In the genomic region with DNA sequence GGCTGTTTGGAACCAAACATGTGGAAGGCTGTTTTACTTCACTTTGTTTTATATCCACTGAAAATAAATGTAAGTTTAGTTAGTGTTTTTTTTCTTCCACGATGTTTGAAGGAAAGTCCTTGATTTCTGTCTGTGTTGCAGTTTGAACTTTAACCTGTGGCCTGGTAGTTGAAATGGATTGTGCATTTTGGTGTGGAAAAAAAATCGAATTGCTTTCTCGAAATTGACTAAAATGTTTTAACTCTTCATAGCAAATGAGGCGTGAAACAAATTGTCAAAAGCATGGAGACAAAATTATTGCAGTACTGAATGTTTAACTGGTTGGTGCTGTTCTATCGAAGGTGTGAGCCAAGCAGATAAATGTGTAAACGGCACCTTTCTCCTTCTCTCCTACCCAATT, we compare ENCODE assay signal across 24 cellular contexts. TPM values are rescaled to one million over a fixed set of nuclear protein-coding genes. Genes with fewer than 3 reads are reported as not detected.
A peak's percentile ranks its signal among the peaks of the same experiment; 100 is the strongest.
DNase-seq lines count a peak whose midpoint lies in the region; ATAC-seq, FAIRE-seq and TF ChIP-seq lines count a peak whose summit lies in the region.
"Had no signal": no experiment of that assay in that cellular context is flagged by ENCODE, and none has a peak within 500 bp of the region (broad histone marks: within the 10 kb centered on the region; RNA-seq: fewer than 3 reads in every experiment).

No MANE protein-coding gene starts in this region.

- peaks cover 18% of the 10 kb centered on the region for H3K36me3 Mint-ChIP-seq in CD4-positive, alpha-beta T cell (ENCODE audit: low read depth)
- H3K36me3 Mint-ChIP-seq in GM23338 (ENCODE audit: low read depth): peaks cover 5% of the 10 kb centered on the region; the same call in 2 of the 3 replicates
- no peaks in the 10 kb centered on the region for H3K36me3 Mint-ChIP-seq in natural killer cell treated with Interleukin-12 subunit alpha and Interleukin-12 subunit beta and Interleukin-15 and Interleukin-18, amount 100 ng/mL, for 72 hours
- H3K36me3 Mint-ChIP-seq: stimulated activated effector memory CD8-positive, alpha-beta T cell treated with anti-CD3 and anti-CD28 coated beads, Interleukin-12 subunit alpha, Interleukin-12 subunit beta, amount 100 ng/mL, for 72 hours had no signal

- no peaks in the 10 kb centered on the region for H3K9me1 ChIP-seq in K562 (ENCODE audit: control insufficient read depth, insufficient read depth, low read length)

- no peak for ATAC-seq in CD4-positive, alpha-beta T cell (ENCODE audit: poor library complexity)
- ATAC-seq in GM23338: no peak
- no peak for ATAC-seq in K562
- ATAC-seq in natural killer cell treated with Interleukin-12 subunit alpha and Interleukin-12 subunit beta and Interleukin-15 and Interleukin-18, amount 100 ng/mL, for 72 hours: no peak
- ATAC-seq: activated T-cell treated with anti-CD3 and anti-CD28 coated beads, Interleukin-2, amount 50 U/mL, for 4 hours; stimulated activated effector memory CD8-positive, alpha-beta T cell treated with anti-CD3 and anti-CD28 coated beads, Interleukin-12 subunit alpha, Interleukin-12 subunit beta, amount 100 ng/mL, for 72 hours; T-cell had no signal

- H3K9ac ChIP-seq in K562 (ENCODE audit: insufficient read depth in 1 of 2, low read depth in 2 of 2, low read length in 2 of 2): no peak overlapping the region

- H3K9me3 Mint-ChIP-seq in CD4-positive, alpha-beta T cell: no peaks in the 10 kb centered on the region
- H3K9me3 Mint-ChIP-seq in GM23338: no peaks in the 10 kb centered on the region
- peaks cover 2% of the 10 kb centered on the region for H3K9me3 Mint-ChIP-seq in natural killer cell treated with Interleukin-12 subunit alpha and Interleukin-12 subunit beta and Interleukin-15 and Interleukin-18, amount 100 ng/mL, for 72 hours
- H3K9me3 Mint-ChIP-seq: dendritic cell treated with granulocyte-macrophage colony-stimulating factor and Interleukin-4, amounts not matched to agents 40 ng/mL and 50 ng/mL, for 4 days; T-cell had no signal

- H3K36me3 ChIP-seq in GM23338 (ENCODE audit: insufficient read depth): no peaks in the 10 kb centered on the region
- no peaks in the 10 kb centered on the region for H3K36me3 ChIP-seq in K562 (ENCODE audit: control insufficient read depth, insufficient read depth, low read length)
- H3K36me3 ChIP-seq: SJCRH30, uterus had no signal

- BruUV-seq in K562 (replicated peaks; lab: Mats Ljungman, UMichigan): no TSS peak

- POLR2A ChIA-PET in CD4-positive, alpha-beta T cell (lab: Charles Lee): no interaction called here
- POLR2A ChIA-PET in K562 (lab: Yijun Ruan, JAX): interaction anchor here (0.9 to 1.6 kb wide), 2 partner anchors 14 to 21 kb away, joined by 3 to 4 read pairs; no protein-coding TSS in a partner anchor

- no peaks in the 10 kb centered on the region for H3K9me2 ChIP-seq in GM23338 (ENCODE audit: insufficient read depth)

- peak; percentile 29 for FAIRE-seq in K562 (lab: Jason Lieb, UNC)

- H2AFZ ChIP-seq in GM23338 (no peak overlapping the region), K562 (ENCODE audit: low read depth, low read length) (no peak overlapping the region)

- H3K4me1 ChIP-seq in GM23338 (ENCODE audit: insufficient read depth) (peaks cover 9% of the 10 kb centered on the region), K562 (replicated peaks in 1 of 2; ENCODE audit: control insufficient read depth in 2 of 2, insufficient read depth in 2 of 2, low read length in 2 of 2) (peaks cover 4 to 6% of the 10 kb centered on the region in 2 experiments; a peak in 2 of 5 replicates)
- H3K4me1 ChIP-seq: SJCRH30 had no signal

- no peaks in the 10 kb centered on the region for H3F3A ChIP-seq in GM23338 (replicated peaks; ENCODE audit: low read depth)

- no peak overlapping the region for H3K4me2 ChIP-seq in GM23338
- H3K4me2 ChIP-seq in K562 (ENCODE audit: insufficient read depth, low read length): no peak overlapping the region

- peaks cover 100% of the 10 kb centered on the region for H3K79me2 ChIP-seq in GM23338 (replicated peaks; ENCODE audit: insufficient read depth)
- peaks cover 95% of the 10 kb centered on the region for H3K79me2 ChIP-seq in K562 (ENCODE audit: control insufficient read depth, insufficient read depth, low read length)

- TF ChIP-seq CTCF in CD4-positive, alpha-beta T cell (IDR thresholded peaks at IDR 0.05): no peak
- TF ChIP-seq CTCF in GM23338 (conservative IDR thresholded peaks at IDR 0.05; ENCODE audit: low read depth in 2 of 2) (no peak), K562 (IDR thresholded peaks at IDR 0.05 in 2 of 3, conservative IDR thresholded peaks at IDR 0.05 in 1 of 3; ENCODE audit: insufficient read depth in 2 of 3, low read depth in 1 of 3, low read length in 3 of 3) (no peak)

- H4K20me1 ChIP-seq in GM23338 (replicated peaks; ENCODE audit: insufficient read depth) (peaks cover 45% of the 10 kb centered on the region), K562 (replicated peaks; ENCODE audit: control insufficient read depth, insufficient read depth, low read length) (peaks cover 21% of the 10 kb centered on the region; the same call in 1 of the 2 replicates)

- no peak for TF ChIP-seq RAD21 in K562 (CRISPR knock-in tag; conservative IDR thresholded peaks at IDR 0.05 in 1 of 2, IDR thresholded peaks at IDR 0.05 in 1 of 2)

- H3K27me3 ChIP-seq in CD4-positive, alpha-beta T cell (ENCODE audit: control insufficient read depth, insufficient read depth, low read length): no peaks in the 10 kb centered on the region
- H3K27me3 ChIP-seq in GM23338 (ENCODE audit: insufficient read depth) (no peaks in the 10 kb centered on the region), K562 (ENCODE audit: control insufficient read depth in 2 of 2, insufficient read depth in 2 of 2, low read length in 2 of 2) (no peaks in the 10 kb centered on the region)
- H3K27me3 ChIP-seq: Peyer's patch, SJCRH30, uterus had no signal

- CTCF ChIA-PET in CD4-positive, alpha-beta T cell (lab: Charles Lee): no interaction called here
- CTCF ChIA-PET in K562 (lab: Yijun Ruan, JAX; ENCODE audit: low intra/inter-chr PET ratio): interaction anchor here (0.7 kb wide), 1 partner anchor 23 kb away, joined by 3 read pairs; no protein-coding TSS in a partner anchor

- no peak for DNase-seq in CD4-positive, alpha-beta T cell
- DNase-seq in GM23338 (ENCODE audit: low spot score): no peak
- DNase-seq in K562 (ENCODE audit: extremely low read depth in 1 of 4, low spot score in 3 of 4): no peak
- DNase-seq in natural killer cell treated with Interleukin-12 subunit alpha and Interleukin-12 subunit beta and Interleukin-15 and Interleukin-18, amount 100 ng/mL, for 72 hours (ENCODE audit: low spot score): no peak
- no peak for DNase-seq in activated T-cell treated with anti-CD3 and anti-CD28 coated beads for 4 hours
- DNase-seq in NCI-H446 (lab: John Stamatoyannopoulos, UW): no peak
- DNase-seq in T-helper 9 cell: no peak
- DNase-seq: activated CD4-positive, alpha-beta T cell treated with anti-CD3 and anti-CD28 coated beads for 4 hours; activated naive CD4-positive, alpha-beta T cell; activated T-cell treated with anti-CD3 and anti-CD28 coated beads, Interleukin-2, amount 50 U/mL, for 4 hours; anterior cingulate cortex; DMS 273 treated with DMSO at 0.1 percent for 48 hours; NCI-H1436; NCI-H2107; NCI-H510A; Peyer's patch; SJCRH30; stimulated activated CD4-positive, alpha-beta T cell treated with anti-CD3 and anti-CD28 coated beads, Interleukin-2, amount 100 ng/mL, for 24 hours; T-cell; uterus had no signal

- H3K4me3 Mint-ChIP-seq in CD4-positive, alpha-beta T cell: peak overlapping the region; percentile 6
- H3K4me3 Mint-ChIP-seq in GM23338: no peak overlapping the region
- peak overlapping the region; percentile 4 for H3K4me3 Mint-ChIP-seq in natural killer cell treated with Interleukin-12 subunit alpha and Interleukin-12 subunit beta and Interleukin-15 and Interleukin-18, amount 100 ng/mL, for 72 hours
- H3K4me3 Mint-ChIP-seq: activated T-cell treated with anti-CD3 and anti-CD28 coated beads, Interleukin-2, amount 50 U/mL, for 4 hours; dendritic cell treated with granulocyte-macrophage colony-stimulating factor and Interleukin-4, amounts not matched to agents 40 ng/mL and 50 ng/mL, for 4 days; stimulated activated effector memory CD8-positive, alpha-beta T cell treated with anti-CD3 and anti-CD28 coated beads, Interleukin-12 subunit alpha, Interleukin-12 subunit beta, amount 100 ng/mL, for 72 hours had no signal

- intact Hi-C loops in CD4-positive, alpha-beta T cell (cut with DNase I, micrococcal nuclease): no loop called here
- intact Hi-C loops in K562 (cut with micrococcal nuclease): no loop called here

- WGBS in K562 (ENCODE audit: insufficient coverage, low coverage, missing lambda C conversion rate): 68% methylated on average over 6 of the region's 6 CpGs

- peaks cover 91% of the 10 kb centered on the region for H3K4me1 Mint-ChIP-seq in CD4-positive, alpha-beta T cell (ENCODE audit: low read depth)
- H3K4me1 Mint-ChIP-seq in GM23338: peaks cover 39% of the 10 kb centered on the region
- H3K4me1 Mint-ChIP-seq in natural killer cell treated with Interleukin-12 subunit alpha and Interleukin-12 subunit beta and Interleukin-15 and Interleukin-18, amount 100 ng/mL, for 72 hours (ENCODE audit: low read depth in 2 of 2): peaks cover 44 to 61% of the 10 kb centered on the region in 2 donors

- no peak for TF ChIP-seq EP300 in K562 (IDR thresholded peaks at IDR 0.05; ENCODE audit: low read length)

- no peak for TF ChIP-seq POLR2A in K562 (conservative IDR thresholded peaks at IDR 0.05)

- H3K27ac Mint-ChIP-seq in CD4-positive, alpha-beta T cell: peak overlapping the region; percentile 13
- H3K27ac Mint-ChIP-seq in GM23338: peak overlapping the region; percentile 67
- H3K27ac Mint-ChIP-seq in natural killer cell treated with Interleukin-12 subunit alpha and Interleukin-12 subunit beta and Interleukin-15 and Interleukin-18, amount 100 ng/mL, for 72 hours: no peak overlapping the region
- H3K27ac Mint-ChIP-seq: dendritic cell treated with granulocyte-macrophage colony-stimulating factor and Interleukin-4, amounts not matched to agents 40 ng/mL and 50 ng/mL, for 4 days; stimulated activated effector memory CD8-positive, alpha-beta T cell treated with anti-CD3 and anti-CD28 coated beads, Interleukin-12 subunit alpha, Interleukin-12 subunit beta, amount 100 ng/mL, for 72 hours; T-cell had no signal

- H3K27me3 Mint-ChIP-seq in CD4-positive, alpha-beta T cell: no peaks in the 10 kb centered on the region
- peaks cover 17% of the 10 kb centered on the region for H3K27me3 Mint-ChIP-seq in GM23338 (ENCODE audit: insufficient read depth, low read depth, poor library complexity)
- H3K27me3 Mint-ChIP-seq in natural killer cell treated with Interleukin-12 subunit alpha and Interleukin-12 subunit beta and Interleukin-15 and Interleukin-18, amount 100 ng/mL, for 72 hours: no peaks in the 10 kb centered on the region
- H3K27me3 Mint-ChIP-seq: dendritic cell treated with granulocyte-macrophage colony-stimulating factor and Interleukin-4, amounts not matched to agents 40 ng/mL and 50 ng/mL, for 4 days; T-cell had no signal

- no peaks in the 10 kb centered on the region for H3K9me3 ChIP-seq in CD4-positive, alpha-beta T cell (ENCODE audit: control insufficient read depth, low read length)
- H3K9me3 ChIP-seq in K562 (replicated peaks; ENCODE audit: control insufficient read depth, insufficient read depth, low read depth, low read length): no peaks in the 10 kb centered on the region
- H3K9me3 ChIP-seq: Peyer's patch, SJCRH30, uterus had no signal

- in situ Hi-C loops in K562 (cut with MboI): no loop called here

- H3K27ac ChIP-seq in CD4-positive, alpha-beta T cell (ENCODE audit: low read depth, low read length): no peak overlapping the region
- H3K27ac ChIP-seq in GM23338 (ENCODE audit: low read depth) (no peak overlapping the region), K562 (ENCODE audit: extremely low read depth, low read depth, low read length) (no peak overlapping the region)
- H3K27ac ChIP-seq: C4-2B, Peyer's patch, SJCRH30, skin epidermis had no signal

- H3K4me3 ChIP-seq in GM23338 (no peak overlapping the region), K562 (no peak overlapping the region)
- H3K4me3 ChIP-seq: Peyer's patch, SJCRH30, skin epidermis, uterus had no signal

RNA-seq across cellular contexts. Expression of a gene that starts 24.5 kb away (rescaled TPM):
- 100 to 1,000 TPM; 120 to 125 TPM for total RNA-seq in CD4-positive, alpha-beta T cell
- 72.2 and 82.4 TPM in 2 replicates for total RNA-seq in GM23338 (2014; rRNA removed; shearing (Covaris generic))
- 53.3 and 59.3 TPM in 2 replicates for polyA plus RNA-seq in GM23338 (2016; fragmentation: Nextera tagmentation; extraction: Ambion mirVana)
- 166 and 348 TPM in 2 replicates for total RNA-seq in K562 (2011; cell fraction: chromatin; rRNA removed; ENCODE audit: low replicate concordance)
- 89.6 and 106 TPM in 2 replicates for total RNA-seq in K562 (2011; cell fraction: nucleolus; rRNA removed)
- 226 and 418 TPM in 2 replicates for total RNA-seq in K562 (2011; cell fraction: nucleoplasm; rRNA removed)
- total RNA-seq in K562 (2014; rRNA removed): 19.3 and 21.3 TPM in 2 replicates
- total RNA-seq in K562 (2014; rRNA removed; fragmentation: Illumina TruSeq; extraction: Trizol): 32.9 and 37.6 TPM in 2 replicates
- total RNA-seq in K562 (2015; rRNA removed; fragmentation: Illumina TruSeq; extraction: Trizol): 33.7 and 34.3 TPM in 2 replicates
- 48.6 and 50.5 TPM in 2 replicates for total RNA-seq in K562 (2021)
- polyA plus RNA-seq in K562 (2011; rRNA removed): 20.5 and 20.7 TPM in 2 replicates
- polyA plus RNA-seq in K562 (2011; cell fraction: cytosol; rRNA removed): 16.9 and 20.5 TPM in 2 replicates
- 46.8 and 68.6 TPM in 2 replicates for polyA plus RNA-seq in K562 (2011; cell fraction: nucleus; rRNA removed)
- 25.9 and 27.1 TPM in 2 replicates for polyA plus RNA-seq in K562 (2012)
- 26.2 and 30.1 TPM in 2 replicates for polyA plus RNA-seq in K562 (2014; fragmentation: Illumina TruSeq; extraction: Trizol)
- polyA plus RNA-seq in K562 (2014; fragmentation: Nextera tagmentation; extraction: Ambion mirVana): 10 to 100 TPM; 12.5 to 25.8 TPM
- polyA plus RNA-seq in K562 (2014; rRNA removed): 21.8 and 22.3 TPM in 2 replicates
- 81.8 and 86.3 TPM in 2 replicates for polyA minus RNA-seq in K562 (2011; rRNA and poly(A)+ RNA removed)
- 64.9 and 82.5 TPM in 2 replicates for polyA minus RNA-seq in K562 (2011; cell fraction: cytosol; rRNA and poly(A)+ RNA removed)
- polyA minus RNA-seq in K562 (2011; cell fraction: nucleus; rRNA and poly(A)+ RNA removed): 157 and 175 TPM in 2 replicates
- total RNA-seq in natural killer cell treated with Interleukin-12 subunit alpha and Interleukin-12 subunit beta and Interleukin-15 and Interleukin-18, amount 100 ng/mL, for 72 hours: 100 to 1,000 TPM in 1 of 2 donors, 10 to 100 TPM in 1; 92.3 to 129 TPM

Comparison
In these comparisons a context has a peak if more than half of its experiments do, and no peak if none do; other contexts are left out.
1. H3K27ac Mint-ChIP-seq: peak in CD4-positive, alpha-beta T cell (single experiment) and GM23338 (single experiment); none in natural killer cell treated with Interleukin-12 subunit alpha and Interleukin-12 subunit beta and Interleukin-15 and Interleukin-18, amount 100 ng/mL, for 72 hours (0 of 2).